Comparison of ENCODE assay signal across 24 cellular contexts in the genomic region with DNA sequence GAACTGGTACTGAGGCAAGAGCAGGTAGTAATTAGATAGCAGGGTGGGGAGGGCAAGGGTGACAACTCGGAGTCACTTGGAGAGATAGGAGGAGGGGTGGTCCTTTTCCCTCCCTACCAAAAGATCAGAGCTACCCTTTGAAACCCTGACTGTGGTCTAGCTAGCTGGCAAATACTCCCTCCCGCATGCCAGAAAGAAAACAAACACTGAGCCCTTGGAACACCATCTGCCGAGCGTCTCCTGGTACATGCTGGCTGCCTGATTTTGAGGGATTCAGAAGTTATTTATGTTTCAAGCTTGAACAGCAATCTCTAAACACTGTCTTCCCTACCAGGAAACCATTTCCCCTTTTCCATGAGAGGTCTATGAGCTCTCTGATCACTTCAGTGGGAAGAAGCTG.
DNase-seq lines count a peak whose midpoint lies in the region; ATAC-seq and TF ChIP-seq lines count a peak whose summit lies in the region.
"Had no signal": no experiment of that assay in that cellular context is flagged by ENCODE, and none has a peak within 500 bp of the region (broad histone marks: within the 10 kb centered on the region; RNA-seq: fewer than 3 reads in every experiment).

No MANE protein-coding gene starts in this region.

- H3K4me1 ChIP-seq in heart left ventricle (peaks cover 0 to 7% (median 0%) of the 10 kb centered on the region in 12 donors), right cardiac atrium (ENCODE audit: control insufficient read depth, insufficient read depth, low read length) (no peaks in the 10 kb centered on the region), mesenchymal stem cell (ENCODE audit: control insufficient read depth, insufficient read depth, low read depth, low read length) (no peaks in the 10 kb centered on the region)
- H3K4me1 ChIP-seq: ascending aorta, foreskin keratinocyte, Peyer's patch, suprapubic skin had no signal

- H2BK120ac ChIP-seq in mesenchymal stem cell (ENCODE audit: low read depth, low read length), result no peak overlapping the region

- peak overlapping the region; percentile 31 for H4K8ac ChIP-seq in mesenchymal stem cell (ENCODE audit: low read length)

- H3K4ac ChIP-seq in mesenchymal stem cell (ENCODE audit: low read depth in 1 of 2, low read length in 2 of 2), result no peak overlapping the region

- 25 to 46% (median 33%) methylated on average over 4 of the region's 4 CpGs for WGBS in heart left ventricle, 4 donors
- 46% methylated on average over 4 of the region's 4 CpGs for WGBS in right cardiac atrium
- 40% methylated on average over 3 of the region's 4 CpGs for WGBS in mesenchymal stem cell

- peak; percentile 20 to 81 (median 36) for ATAC-seq in heart left ventricle
- ATAC-seq in right cardiac atrium, result no peak
- no peak for ATAC-seq in CD4-positive, alpha-beta T cell (ENCODE audit: poor library complexity)
- ATAC-seq: foreskin keratinocyte had no signal

- H2BK15ac ChIP-seq in mesenchymal stem cell (ENCODE audit: low read depth, poor library complexity, severe bottlenecking), result no peak overlapping the region

- peaks cover 3% of the 10 kb centered on the region for H3K9me3 Mint-ChIP-seq in CD4-positive, alpha-beta T cell
- H3K9me3 Mint-ChIP-seq in HFFc6, result peaks cover 3% of the 10 kb centered on the region; the same call in 1 of the 2 replicates
- H3K9me3 Mint-ChIP-seq: activated naive CD4-positive, alpha-beta T cell treated with anti-CD3 and anti-CD28 coated beads, Interleukin-2, amount 10 ng/mL, durations not matched to agents 7 days and 5 days; central memory CD8-positive, alpha-beta T cell; T-helper 1 cell treated with Interleukin-12 subunit alpha and Interleukin-12 subunit beta and Interleukin-4 antibody, amounts not matched to agents 30 μg/mL and 1 μg/mL, for 36 hours had no signal

- H3K27me3 ChIP-seq in heart left ventricle, result no peaks in the 10 kb centered on the region
- no peaks in the 10 kb centered on the region for H3K27me3 ChIP-seq in right cardiac atrium (ENCODE audit: control insufficient read depth, insufficient read depth)
- H3K27me3 ChIP-seq in mesenchymal stem cell (ENCODE audit: control insufficient read depth in 1 of 2, insufficient read depth in 1 of 2, low read length in 2 of 2), result no peaks in the 10 kb centered on the region
- H3K27me3 ChIP-seq in CD4-positive, alpha-beta T cell (ENCODE audit: control insufficient read depth, insufficient read depth, low read length), result no peaks in the 10 kb centered on the region
- H3K27me3 ChIP-seq: ascending aorta, foreskin keratinocyte, ovary, Peyer's patch, SJSA1, suprapubic skin had no signal

- H3K4me1 Mint-ChIP-seq in CD4-positive, alpha-beta T cell (ENCODE audit: low read depth), result peaks cover 8% of the 10 kb centered on the region
- H3K4me1 Mint-ChIP-seq in HFFc6 (ENCODE audit: low read depth), result no peaks in the 10 kb centered on the region

- no peak overlapping the region for H2BK12ac ChIP-seq in mesenchymal stem cell (ENCODE audit: low read length in 2 of 2)

- no peak overlapping the region for H3K4me2 ChIP-seq in mesenchymal stem cell (ENCODE audit: low read length, poor library complexity, severe bottlenecking)

- H3K27ac Mint-ChIP-seq in CD4-positive, alpha-beta T cell, result no peak overlapping the region
- H3K27ac Mint-ChIP-seq in HFFc6, result no peak overlapping the region
- H3K27ac Mint-ChIP-seq: activated naive CD4-positive, alpha-beta T cell treated with anti-CD3 and anti-CD28 coated beads, Interleukin-2, amount 10 ng/mL, durations not matched to agents 7 days and 5 days; T-helper 1 cell treated with Interleukin-12 subunit alpha and Interleukin-12 subunit beta and Interleukin-4 antibody, amounts not matched to agents 30 μg/mL and 1 μg/mL, for 36 hours had no signal

- CTCF ChIA-PET in CD4-positive, alpha-beta T cell (lab: Charles Lee), result no interaction called here

- no peak overlapping the region for H3K18ac ChIP-seq in mesenchymal stem cell (ENCODE audit: low read depth in 1 of 2, low read length in 2 of 2)

- POLR2A ChIA-PET in CD4-positive, alpha-beta T cell (lab: Charles Lee), result no interaction called here

- no peak overlapping the region for H3K4me3 Mint-ChIP-seq in CD4-positive, alpha-beta T cell
- no peak overlapping the region for H3K4me3 Mint-ChIP-seq in HFFc6
- H3K4me3 Mint-ChIP-seq: activated naive CD4-positive, alpha-beta T cell treated with anti-CD3 and anti-CD28 coated beads, Interleukin-2, amount 10 ng/mL, durations not matched to agents 7 days and 5 days; central memory CD8-positive, alpha-beta T cell; T-helper 1 cell treated with Interleukin-12 subunit alpha and Interleukin-12 subunit beta and Interleukin-4 antibody, amounts not matched to agents 30 μg/mL and 1 μg/mL, for 36 hours had no signal

- no peaks in the 10 kb centered on the region for H3K36me3 Mint-ChIP-seq in CD4-positive, alpha-beta T cell (ENCODE audit: low read depth)
- H3K36me3 Mint-ChIP-seq in HFFc6 (ENCODE audit: low read depth), result no peaks in the 10 kb centered on the region
- H3K36me3 Mint-ChIP-seq: activated naive CD4-positive, alpha-beta T cell treated with anti-CD3 and anti-CD28 coated beads, Interleukin-2, amount 10 ng/mL, durations not matched to agents 7 days and 5 days had no signal

- DNase-seq in heart left ventricle, result no peak
- no peak for DNase-seq in right cardiac atrium
- DNase-seq in NCI-H69 (lab: John Stamatoyannopoulos, UW), result peak; percentile 8
- no peak for DNase-seq in mesenchymal stem cell
- DNase-seq in superior temporal gyrus (ENCODE audit: extremely low spot score), result peak; percentile 20
- DNase-seq in HuH-7 (ENCODE audit: low spot score), result no peak
- DNase-seq in CD4-positive, alpha-beta T cell, result no peak
- DNase-seq in HFFc6, result no peak
- DNase-seq: activated CD4-positive, alpha-beta T cell treated with anti-CD3 and anti-CD28 coated beads for 48 hours; activated naive CD4-positive, alpha-beta T cell treated with anti-CD3 and anti-CD28 coated beads, Interleukin-2, amount 10 ng/mL, durations not matched to agents 7 days and 5 days; activated T-cell treated with anti-CD3 and anti-CD28 coated beads, Interleukin-2, amount 50 U/mL, for 48 hours; erythroblast; foreskin keratinocyte; KG1; NCI-H146; NCI-H226; ovary; Peyer's patch had no signal

- TF ChIP-seq POLR2A in heart left ventricle (IDR thresholded peaks at IDR 0.05), result no peak

- H3K23ac ChIP-seq in mesenchymal stem cell (ENCODE audit: low read length in 2 of 2), result no peak overlapping the region

- no peaks in the 10 kb centered on the region for H3K9me3 ChIP-seq in heart left ventricle
- H3K9me3 ChIP-seq in right cardiac atrium (ENCODE audit: control insufficient read depth, low read length), result no peaks in the 10 kb centered on the region
- H3K9me3 ChIP-seq in mesenchymal stem cell (ENCODE audit: control insufficient read depth, low read length), result no peaks in the 10 kb centered on the region
- H3K9me3 ChIP-seq in CD4-positive, alpha-beta T cell (ENCODE audit: control insufficient read depth, low read length), result no peaks in the 10 kb centered on the region
- H3K9me3 ChIP-seq: ascending aorta, ovary, Peyer's patch, SJSA1, suprapubic skin had no signal

- H3K79me1 ChIP-seq in mesenchymal stem cell (replicated peaks; ENCODE audit: low read length, poor library complexity, severe bottlenecking), result no peaks in the 10 kb centered on the region

- H3K36me3 ChIP-seq in heart left ventricle (no peaks in the 10 kb centered on the region), mesenchymal stem cell (ENCODE audit: control insufficient read depth in 1 of 2, insufficient read depth in 2 of 2, low read depth in 1 of 2, low read length in 2 of 2) (no peaks in the 10 kb centered on the region)
- H3K36me3 ChIP-seq: ascending aorta, ovary, Peyer's patch, SJSA1, suprapubic skin had no signal

- TF ChIP-seq CTCF in heart left ventricle (IDR thresholded peaks at IDR 0.05) (no peak), HFFc6 (IDR thresholded peaks at IDR 0.05) (no peak)
- TF ChIP-seq CTCF in CD4-positive, alpha-beta T cell (IDR thresholded peaks at IDR 0.05), result no peak

- no peak overlapping the region for H3K9ac ChIP-seq in mesenchymal stem cell (ENCODE audit: low read length)

- no peak overlapping the region for H3K14ac ChIP-seq in mesenchymal stem cell (ENCODE audit: low read length in 2 of 2)

- no peak overlapping the region for H2AFZ ChIP-seq in mesenchymal stem cell (ENCODE audit: low read depth, low read length)

- H2AK5ac ChIP-seq in mesenchymal stem cell (ENCODE audit: low read length, severe bottlenecking), result no peak overlapping the region

- intact Hi-C loops in heart left ventricle (cut with DNase I) (no loop called here), right cardiac atrium (cut with DNase I) (no loop called here)
- intact Hi-C loops in CD4-positive, alpha-beta T cell (cut with DNase I, micrococcal nuclease), result no loop called here

- H3K4me3 ChIP-seq in heart left ventricle (no peak overlapping the region), right cardiac atrium (ENCODE audit: low read length) (no peak overlapping the region), mesenchymal stem cell (ENCODE audit: insufficient read depth in 1 of 2, low read depth in 1 of 2, low read length in 2 of 2) (no peak overlapping the region)
- H3K4me3 ChIP-seq: ascending aorta, ovary, Peyer's patch, SJSA1, suprapubic skin had no signal

- H3K27ac ChIP-seq in heart left ventricle (no peak overlapping the region), right cardiac atrium (ENCODE audit: low read length) (no peak overlapping the region), mesenchymal stem cell (ENCODE audit: low read length, poor library complexity, severe bottlenecking) (no peak overlapping the region)
- no peak overlapping the region for H3K27ac ChIP-seq in CD4-positive, alpha-beta T cell (ENCODE audit: low read depth, low read length)
- H3K27ac ChIP-seq: ascending aorta, C4-2B, foreskin keratinocyte, ovary, Peyer's patch, SJSA1, suprapubic skin had no signal

- no peaks in the 10 kb centered on the region for H3K27me3 Mint-ChIP-seq in CD4-positive, alpha-beta T cell
- H3K27me3 Mint-ChIP-seq in HFFc6 (ENCODE audit: insufficient read depth), result no peaks in the 10 kb centered on the region; the same call in 1 of the 2 replicates
- H3K27me3 Mint-ChIP-seq: activated naive CD4-positive, alpha-beta T cell treated with anti-CD3 and anti-CD28 coated beads, Interleukin-2, amount 10 ng/mL, durations not matched to agents 7 days and 5 days; central memory CD8-positive, alpha-beta T cell had no signal

- H2BK5ac ChIP-seq in mesenchymal stem cell (ENCODE audit: low read depth, low read length, poor library complexity, severe bottlenecking), result no peak overlapping the region

- H4K91ac ChIP-seq in mesenchymal stem cell (ENCODE audit: low read length), result no peak overlapping the region

Comparison
In these comparisons a context has a peak if more than half of its experiments do, and no peak if none do; other contexts are left out.
1. ATAC-seq: peak in heart left ventricle (4 of 4); none in right cardiac atrium (0 of 2) and CD4-positive, alpha-beta T cell (single experiment).
2. DNase-seq: peak in NCI-H69 (single experiment) and superior temporal gyrus (single experiment); none in heart left ventricle (0 of 5), right cardiac atrium (0 of 3), mesenchymal stem cell (single experiment), HuH-7 (single experiment), CD4-positive, alpha-beta T cell (0 of 10) and HFFc6 (single experiment).